Comparison of ENCODE assay signal across 20 cellular contexts in genomic region chr6:8829296-8829695, GRCh38.
A peak's percentile ranks its signal among the peaks of the same experiment; 100 is the strongest.
DNase-seq lines count a peak whose midpoint lies in the region; TF ChIP-seq lines count a peak whose summit lies in the region.
"Had no signal": no experiment of that assay in that cellular context is flagged by ENCODE, and none has a peak within 500 bp of the region (broad histone marks: within the 10 kb centered on the region; RNA-seq: fewer than 3 reads in every experiment).

No MANE protein-coding gene starts in this region.

- H3K9me3 ChIP-seq in A673 (ENCODE audit: low read depth, low read length, poor library complexity, severe bottlenecking) (no peaks in the 10 kb centered on the region), SJCRH30 (replicated peaks) (no peaks in the 10 kb centered on the region), SK-N-MC (ENCODE audit: low read depth, low read length) (no peaks in the 10 kb centered on the region), H9 (ENCODE audit: control insufficient read depth, low read depth, low read length) (no peaks in the 10 kb centered on the region)
- H3K9me3 ChIP-seq: A549, BE2C, BLaER1, Caco-2 had no signal

- CTCF ChIA-PET in A673 (lab: Charles Lee) = no interaction called here

- no peaks in the 10 kb centered on the region for H3K36me3 ChIP-seq in A673 (ENCODE audit: insufficient read depth, low read length, poor library complexity, severe bottlenecking)
- no peaks in the 10 kb centered on the region for H3K36me3 ChIP-seq in SJCRH30
- no peaks in the 10 kb centered on the region for H3K36me3 ChIP-seq in SK-N-MC (ENCODE audit: insufficient read depth, low read length)
- no peaks in the 10 kb centered on the region for H3K36me3 ChIP-seq in H7 (replicated peaks; ENCODE audit: control insufficient read depth, insufficient read depth, low read length)
- H3K36me3 ChIP-seq: BE2C, BLaER1 had no signal

- H3K4me1 Mint-ChIP-seq in H9 (no peaks in the 10 kb centered on the region), glutamatergic neuron (ENCODE audit: low read depth, unreplicated experiment) (no peaks in the 10 kb centered on the region)
- H3K4me1 Mint-ChIP-seq: CD4-positive, alpha-beta memory T cell; CD4-positive, CD25-positive, alpha-beta regulatory T cell; CD8-positive, alpha-beta memory T cell had no signal

- H3K9ac ChIP-seq in SK-N-MC (ENCODE audit: insufficient read length) (no peak overlapping the region), H9 (ENCODE audit: extremely low read depth, insufficient read length, low read length) (no peak overlapping the region)
- H3K9ac ChIP-seq: BLaER1 had no signal

- intact Hi-C loops in A673 (cut with micrococcal nuclease; ENCODE audit: unreplicated experiment) = no loop called here

- H3K79me2 ChIP-seq in H9 (ENCODE audit: insufficient read depth, low read length) = no peaks in the 10 kb centered on the region

- H3K27me3 ChIP-seq in A673 (replicated peaks; ENCODE audit: insufficient read depth, low read depth, low read length, poor library complexity) (no peaks in the 10 kb centered on the region), SJCRH30 (no peaks in the 10 kb centered on the region), H7 (ENCODE audit: control insufficient read depth, insufficient read depth, low read length) (no peaks in the 10 kb centered on the region), H9 (ENCODE audit: insufficient read depth, low read length) (no peaks in the 10 kb centered on the region)
- H3K27me3 ChIP-seq: BE2C, BLaER1 had no signal

- no TSS peak for BruUV-seq in A673 (replicated peaks; lab: Mats Ljungman, UMichigan)

- H3K23ac ChIP-seq in H9 (ENCODE audit: insufficient read length, low read depth, low read length) = no peak overlapping the region

- H2BK5ac ChIP-seq in H9 (ENCODE audit: insufficient read length, low read length) = no peak overlapping the region

- H3K4me2 ChIP-seq in H9 (ENCODE audit: insufficient read depth, insufficient read length, low read length) = no peak overlapping the region
- H3K4me2 ChIP-seq: A549, BLaER1 had no signal

- H3K9me3 Mint-ChIP-seq in H9 = no peaks in the 10 kb centered on the region
- no peaks in the 10 kb centered on the region for H3K9me3 Mint-ChIP-seq in glutamatergic neuron (ENCODE audit: unreplicated experiment)

- H2BK120ac ChIP-seq in H9 (ENCODE audit: low read depth, low read length, poor library complexity, severe bottlenecking) = no peak overlapping the region

- no peak overlapping the region for H4K91ac ChIP-seq in H9 (ENCODE audit: insufficient read length, low read depth, low read length)

- H2AK5ac ChIP-seq in H9 (ENCODE audit: insufficient read length, low read length) = no peak overlapping the region

- peak overlapping the region; percentile 20 for H3K4me3 ChIP-seq in A673 (ENCODE audit: low read depth, low read length, poor library complexity, severe bottlenecking)
- no peak overlapping the region for H3K4me3 ChIP-seq in SJCRH30
- H3K4me3 ChIP-seq in SK-N-MC = peak overlapping the region; percentile 44
- no peak overlapping the region for H3K4me3 ChIP-seq in H7 (ENCODE audit: insufficient read depth, low read depth, low read length)
- H3K4me3 ChIP-seq: A549, BLaER1 had no signal

- H3K79me1 ChIP-seq in H9 (ENCODE audit: insufficient read depth, low read depth, low read length, poor library complexity, severe bottlenecking) = no peaks in the 10 kb centered on the region

- no peak overlapping the region for H2BK20ac ChIP-seq in H9 (ENCODE audit: low read depth, low read length, poor library complexity, severe bottlenecking)

- no peak overlapping the region for H3K14ac ChIP-seq in H9 (ENCODE audit: insufficient read depth, low read length)

- H3K18ac ChIP-seq in H9 (ENCODE audit: insufficient read length, low read depth, low read length) = no peak overlapping the region

- TF ChIP-seq CTCF in A673 (conservative IDR thresholded peaks at IDR 0.05; ENCODE audit: low read depth, low read length) (no peak), H9 (conservative IDR thresholded peaks at IDR 0.05) (no peak), glutamatergic neuron (IDR thresholded peaks at IDR 0.05; ENCODE audit: partially characterized antibody, unreplicated experiment) (no peak)

- POLR2A ChIA-PET in A673 (lab: Charles Lee; ENCODE audit: low non-redundant PET) = no interaction called here

- no peak overlapping the region for H4K8ac ChIP-seq in H9 (replicated peaks; ENCODE audit: insufficient read length, low read depth, low read length)

- H3K4me1 ChIP-seq in A673 (ENCODE audit: insufficient read depth, low read length, poor library complexity, severe bottlenecking) (peaks cover 23% of the 10 kb centered on the region), SJCRH30 (no peaks in the 10 kb centered on the region; the same call in 1 of the 2 replicates), H9 (ENCODE audit: insufficient read depth, low read length) (no peaks in the 10 kb centered on the region)
- H3K4me1 ChIP-seq: A549, BE2C, BLaER1, Caco-2 had no signal

- H3K56ac ChIP-seq in H9 (ENCODE audit: insufficient read length, low read depth, low read length) = no peak overlapping the region

- no peak overlapping the region for H2BK12ac ChIP-seq in H9 (ENCODE audit: insufficient read length, low read depth, low read length)

- no peaks in the 10 kb centered on the region for H3K23me2 ChIP-seq in H9 (ENCODE audit: insufficient read length, low read depth, low read length, poor library complexity, severe bottlenecking)

- no peaks in the 10 kb centered on the region for H4K20me1 ChIP-seq in H9 (ENCODE audit: control insufficient read depth, insufficient read depth, insufficient read length)
- H4K20me1 ChIP-seq: BLaER1 had no signal

- no peak overlapping the region for H2AFZ ChIP-seq in H9 (ENCODE audit: low read length)

- H3K27ac ChIP-seq in A673 (ENCODE audit: low read depth, low read length, poor library complexity, severe bottlenecking) (peak overlapping the region; percentile 65), SJCRH30 (peak overlapping the region; percentile 38), SK-N-MC (no peak overlapping the region), H9 (ENCODE audit: insufficient read length, low read depth, low read length) (no peak overlapping the region)
- H3K27ac ChIP-seq: 22Rv1, A549, BLaER1 had no signal

- no peak overlapping the region for H2BK15ac ChIP-seq in H9 (ENCODE audit: low read depth, low read length)

- peak; percentile 75 for DNase-seq in A673 (ENCODE audit: low spot score)
- peak in 1 of 2 experiments; percentile 25 for DNase-seq in SJCRH30
- no peak for DNase-seq in SK-N-MC (ENCODE audit: low read depth, low spot score)
- DNase-seq in H7 = no peak
- no peak for DNase-seq in H9
- no peak for DNase-seq in glutamatergic neuron
- DNase-seq: ACHN; BE2C; C1 segment of cervical spinal cord; Caco-2; Calu3; CD4-positive, alpha-beta memory T cell; CD4-positive, CD25-positive, alpha-beta regulatory T cell; CD8-positive, alpha-beta memory T cell; DMS79 treated with DMSO at 0.1 percent for 48 hours; GF-D8 had no signal

- no peaks in the 10 kb centered on the region for H3K36me3 Mint-ChIP-seq in H9 (ENCODE audit: insufficient read depth in 1 of 3, low read depth in 3 of 3)
- no peaks in the 10 kb centered on the region for H3K36me3 Mint-ChIP-seq in glutamatergic neuron (ENCODE audit: unreplicated experiment)
- H3K36me3 Mint-ChIP-seq: CD14-positive monocyte; CD4-positive, alpha-beta memory T cell; CD4-positive, CD25-positive, alpha-beta regulatory T cell; CD8-positive, alpha-beta memory T cell had no signal

- WGBS in H9 (ENCODE audit: extremely low coverage, insufficient read length, low lambda C conversion rate) = no CpG with 5 or more reads among the region's 4 CpGs

- H3K4me3 Mint-ChIP-seq in H9 (no peak overlapping the region), glutamatergic neuron (ENCODE audit: unreplicated experiment) (no peak overlapping the region)
- H3K4me3 Mint-ChIP-seq: CD4-positive, alpha-beta memory T cell; CD4-positive, CD25-positive, alpha-beta regulatory T cell; CD8-positive, alpha-beta memory T cell had no signal

- H3T11ph ChIP-seq in H9 (ENCODE audit: low read length) = no peak overlapping the region

- H3K27ac Mint-ChIP-seq in H9 (no peak overlapping the region), glutamatergic neuron (ENCODE audit: unreplicated experiment) (no peak overlapping the region)
- H3K27ac Mint-ChIP-seq: CD4-positive, alpha-beta memory T cell; CD4-positive, CD25-positive, alpha-beta regulatory T cell; CD8-positive, alpha-beta memory T cell had no signal

- H4K5ac ChIP-seq in H9 (ENCODE audit: insufficient read length, low read depth, low read length) = no peak overlapping the region

- H3K27me3 Mint-ChIP-seq in H9 (ENCODE audit: low read depth) (no peaks in the 10 kb centered on the region), glutamatergic neuron (ENCODE audit: unreplicated experiment) (no peaks in the 10 kb centered on the region)
- H3K27me3 Mint-ChIP-seq: CD4-positive, alpha-beta memory T cell; CD4-positive, CD25-positive, alpha-beta regulatory T cell; CD8-positive, alpha-beta memory T cell had no signal

- H3K4ac ChIP-seq in H9 (ENCODE audit: low read depth, low read length) = no peak overlapping the region

Comparison
In these comparisons a context has a peak if more than half of its experiments do, and no peak if none do; other contexts are left out.
1. H3K27ac ChIP-seq: peak in A673 (single experiment) and SJCRH30 (single experiment); none in SK-N-MC (single experiment) and H9 (single experiment).
2. H3K4me3 ChIP-seq: peak in A673 (single experiment) and SK-N-MC (single experiment); none in SJCRH30 (single experiment) and H7 (single experiment).